ENCODE assay signal across 18 cellular contexts in genomic region chr4:10734697-10735096, GRCh38. TPM values are rescaled to one million over a fixed set of nuclear protein-coding genes. Genes with fewer than 3 reads are reported as not detected.
DNase-seq lines count a peak whose midpoint lies in the region; ATAC-seq and TF ChIP-seq lines count a peak whose summit lies in the region.
"Had no signal": no experiment of that assay in that cellular context is flagged by ENCODE, and none has a peak within 500 bp of the region (broad histone marks: within the 10 kb centered on the region; RNA-seq: fewer than 3 reads in every experiment).

No MANE protein-coding gene starts in this region.

- DNase-seq in activated effector memory CD4-positive, alpha-beta T cell treated with anti-CD3 and anti-CD28 coated beads, Interleukin-2, amount 50 U/mL, for 16 hours, result peak; percentile 67
- DNase-seq in activated effector memory CD4-positive, alpha-beta T cell treated with Interleukin-2 at 50 U/mL for 16 hours, result no peak
- no peak for DNase-seq in GM23338 (ENCODE audit: low spot score)
- peak; percentile 80 for DNase-seq in NCI-H748 (lab: John Stamatoyannopoulos, UW; ENCODE audit: unreplicated experiment)
- no peak for DNase-seq in memory B cell (ENCODE audit: low spot score in 2 of 2)
- no peak for DNase-seq in germinal center (ENCODE audit: low spot score)
- DNase-seq: heart left ventricle; MM.1S; NCI-H187 treated with DMSO at 0.1 percent for 48 hours; NK-92 treated with Interleukin-12 subunit alpha and Interleukin-12 subunit beta, amount 100 ng/mL, for 24 hours; occipital lobe had no signal

- H3F3A ChIP-seq in GM23338 (replicated peaks; ENCODE audit: low read depth), result no peaks in the 10 kb centered on the region

- no peak overlapping the region for H3K27ac ChIP-seq in GM23338 (ENCODE audit: low read depth)
- H3K27ac ChIP-seq: heart left ventricle, HL-60 had no signal

- H3K4me1 Mint-ChIP-seq in GM23338 (peaks cover 24% of the 10 kb centered on the region), memory B cell (peaks cover 38% of the 10 kb centered on the region)

- no peak for TF ChIP-seq CTCF in GM23338 (conservative IDR thresholded peaks at IDR 0.05; ENCODE audit: low read depth in 2 of 2)

- H2AFZ ChIP-seq in GM23338, result no peak overlapping the region

- H3K4me3 Mint-ChIP-seq in GM23338 (no peak overlapping the region), memory B cell (no peak overlapping the region)
- H3K4me3 Mint-ChIP-seq: IgD-negative memory B cell had no signal

- H3K9me2 ChIP-seq in GM23338 (ENCODE audit: insufficient read depth), result no peaks in the 10 kb centered on the region

- ATAC-seq in GM23338 (no peak), memory B cell (ENCODE audit: low read depth) (peak; percentile 22), GM21447 (IDR thresholded peaks at IDR 0.05; ENCODE audit: unreplicated experiment) (no peak)
- ATAC-seq: heart left ventricle had no signal

- no peaks in the 10 kb centered on the region; the same call in 1 of the 2 replicates for H4K20me1 ChIP-seq in GM23338 (replicated peaks; ENCODE audit: insufficient read depth)

- no peaks in the 10 kb centered on the region for H3K27me3 ChIP-seq in GM23338 (ENCODE audit: insufficient read depth)

- no peaks in the 10 kb centered on the region for H3K36me3 ChIP-seq in GM23338 (ENCODE audit: insufficient read depth)
- H3K36me3 ChIP-seq: HAP-1, heart left ventricle had no signal

- no peak overlapping the region for H3K4me3 ChIP-seq in GM23338
- H3K4me3 ChIP-seq: HAP-1, heart left ventricle had no signal

- no peaks in the 10 kb centered on the region for H3K9me3 Mint-ChIP-seq in GM23338
- peaks cover 1% of the 10 kb centered on the region for H3K9me3 Mint-ChIP-seq in memory B cell

- peak overlapping the region; percentile 13; the same call in 1 of the 2 replicates for H3K27ac Mint-ChIP-seq in GM23338
- peak overlapping the region; percentile 15 for H3K27ac Mint-ChIP-seq in memory B cell
- H3K27ac Mint-ChIP-seq: IgD-negative memory B cell had no signal

- no peak overlapping the region for H3K4me2 ChIP-seq in GM23338

- H3K27me3 Mint-ChIP-seq in GM23338 (ENCODE audit: insufficient read depth, low read depth, poor library complexity), result no peaks in the 10 kb centered on the region
- peaks cover 2% of the 10 kb centered on the region for H3K27me3 Mint-ChIP-seq in memory B cell

- H3K36me3 Mint-ChIP-seq in GM23338 (ENCODE audit: low read depth), result no peaks in the 10 kb centered on the region
- peaks cover 2% of the 10 kb centered on the region for H3K36me3 Mint-ChIP-seq in memory B cell

- no peaks in the 10 kb centered on the region; the same call in 1 of the 2 replicates for H3K4me1 ChIP-seq in GM23338 (ENCODE audit: insufficient read depth)
- H3K4me1 ChIP-seq: HAP-1, heart left ventricle had no signal

- H3K79me2 ChIP-seq in GM23338 (replicated peaks; ENCODE audit: insufficient read depth), result no peaks in the 10 kb centered on the region

TF ChIP-seq in GM23338, 12 proteins besides CTCF, POLR2A, EP300 and RAD21 (continues in another document):
- TF ChIP-seq NANOG (IDR thresholded peaks at IDR 0.05; ENCODE audit: borderline replicate concordance) (no peak), ZNF114 (CRISPR knock-in tag; IDR thresholded peaks at IDR 0.05) (no peak), JUNB (IDR thresholded peaks at IDR 0.05; ENCODE audit: unreplicated experiment) (no peak), CREB1 (CRISPR knock-in tag; IDR thresholded peaks at IDR 0.05; ENCODE audit: low read depth) (no peak), STAT1 (IDR thresholded peaks at IDR 0.05; ENCODE audit: unreplicated experiment) (no peak), ZNF331 (CRISPR knock-in tag; IDR thresholded peaks at IDR 0.05; ENCODE audit: low read depth) (no peak), ZNF462 (CRISPR knock-in tag; IDR thresholded peaks at IDR 0.05) (no peak), ETS1 (IDR thresholded peaks at IDR 0.05) (no peak), EZH2phosphoT487 (IDR thresholded peaks at IDR 0.05; ENCODE audit: unreplicated experiment) (no peak), POLR2AphosphoS5 (IDR thresholded peaks at IDR 0.05; ENCODE audit: low read depth) (no peak)

RNA-seq across cellular contexts. Expression of gene CLNK, which starts 50.1 kb away (rescaled TPM):
- not detected in 2 replicates for total RNA-seq in GM23338 (2014; rRNA removed; shearing (Covaris generic))
- polyA plus RNA-seq in GM23338 (2016; fragmentation: Nextera tagmentation; extraction: Ambion mirVana), result not detected in 2 replicates
- total RNA-seq: astrocyte, myocyte, occipital lobe, RPMI7951 had no signal

Comparison
In these comparisons a context has a peak if more than half of its experiments do, and no peak if none do; other contexts are left out.
1. DNase-seq: peak in activated effector memory CD4-positive, alpha-beta T cell treated with anti-CD3 and anti-CD28 coated beads, Interleukin-2, amount 50 U/mL, for 16 hours (single experiment) and NCI-H748 (single experiment); none in activated effector memory CD4-positive, alpha-beta T cell treated with Interleukin-2 at 50 U/mL for 16 hours (single experiment), GM23338 (single experiment), memory B cell (0 of 2) and germinal center (single experiment).